Comparison of ENCODE assay signal across 9 cellular contexts in the genomic region with DNA sequence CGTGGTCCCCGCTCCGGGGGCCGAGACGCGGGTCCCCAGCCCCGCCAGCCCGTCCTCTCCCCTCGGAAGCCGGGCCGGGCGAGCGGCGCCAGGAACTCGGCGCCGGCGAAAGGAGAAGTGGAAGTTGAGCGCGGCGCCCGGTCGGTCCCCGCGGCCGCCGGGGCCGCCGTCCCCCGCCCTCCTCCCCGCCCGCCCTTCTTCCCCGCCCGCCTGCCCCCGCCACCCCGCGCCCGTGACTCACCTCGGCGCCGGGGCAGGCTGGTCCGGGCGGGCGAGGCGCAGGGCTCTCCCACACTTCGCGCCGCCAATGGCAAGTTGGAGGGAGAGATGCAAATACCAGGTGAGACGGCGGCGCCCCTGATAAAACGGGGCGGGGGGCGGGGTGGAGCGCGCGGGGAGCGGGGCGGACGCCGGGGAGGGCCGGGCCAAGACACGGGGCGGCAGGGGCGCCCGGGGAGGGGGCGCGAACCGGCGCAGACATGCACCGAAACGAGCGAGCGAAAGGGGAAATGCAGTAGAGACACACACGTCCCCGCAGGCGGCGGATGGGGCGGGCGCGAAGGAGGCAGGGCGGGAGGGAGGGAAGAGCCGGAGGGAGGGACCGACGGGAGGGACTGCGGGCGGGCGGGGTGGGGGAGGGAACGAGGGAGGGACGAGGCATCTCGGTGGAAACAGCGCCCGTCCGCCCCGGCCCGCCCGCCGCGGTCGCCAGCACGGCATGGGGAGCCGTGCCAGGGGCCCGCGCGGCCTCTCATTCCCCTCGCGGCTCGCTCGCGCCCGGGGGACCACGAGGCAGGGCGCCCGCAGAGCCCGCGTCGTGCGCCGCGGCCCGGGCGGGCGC. TPM values are rescaled to one million over a fixed set of nuclear protein-coding genes. Genes with fewer than 3 reads are reported as not detected.
A peak's percentile ranks its signal among the peaks of the same experiment; 100 is the strongest.
DNase-seq lines count a peak whose midpoint lies in the region; ATAC-seq, FAIRE-seq and TF ChIP-seq lines count a peak whose summit lies in the region.
"Had no signal": no experiment of that assay in that cellular context is flagged by ENCODE, and none has a peak within 500 bp of the region (broad histone marks: within the 10 kb centered on the region; RNA-seq: fewer than 3 reads in every experiment).

A gene (minus strand): TSS at position 119 of the 841 bp plus-strand sequence. CDS start 29,167 bp downstream, outside the sequence.

- no peaks in the 10 kb centered on the region for H3K27me3 ChIP-seq in KMS-11 (ENCODE audit: insufficient read depth, low read depth)
- no peaks in the 10 kb centered on the region for H3K27me3 ChIP-seq in body of pancreas
- no peaks in the 10 kb centered on the region for H3K27me3 ChIP-seq in keratinocyte (ENCODE audit: control insufficient read depth, extremely low read depth, insufficient read depth, low read length)

- H3K4me1 ChIP-seq in KMS-11 (ENCODE audit: low read depth, poor library complexity, severe bottlenecking): peaks cover 29% of the 10 kb centered on the region
- H3K4me1 ChIP-seq in body of pancreas: no peaks in the 10 kb centered on the region
- H3K4me1 ChIP-seq in keratinocyte (ENCODE audit: control insufficient read depth, extremely low read depth, insufficient read depth, low read length): peaks cover 32% of the 10 kb centered on the region

- no peaks in the 10 kb centered on the region for H3K79me2 ChIP-seq in KMS-11 (ENCODE audit: insufficient read depth, low read depth)
- H3K79me2 ChIP-seq in keratinocyte (ENCODE audit: control insufficient read depth, insufficient read depth, low read length): peaks cover 39% of the 10 kb centered on the region

- dilution Hi-C loops in keratinocyte (cut with MboI; ENCODE audit: extremely low pct_ligation_motif_present, low sequenced_read_pairs): no loop called here

- H3K9me1 ChIP-seq in keratinocyte (ENCODE audit: control insufficient read depth, extremely low read depth, insufficient read depth, low read length): no peaks in the 10 kb centered on the region

- H3K4me1 Mint-ChIP-seq in CD14-positive monocyte (peaks cover 48% of the 10 kb centered on the region), T-helper 17 cell (peaks cover 15% of the 10 kb centered on the region)

- H3K27me3 Mint-ChIP-seq in CD14-positive monocyte (ENCODE audit: low read depth in 3 of 3) (peaks cover 0 to 9% (median 6%) of the 10 kb centered on the region in 3 donors), T-helper 17 cell (no peaks in the 10 kb centered on the region)

- H3K4me3 Mint-ChIP-seq in CD14-positive monocyte (peak within 1 kb of the TSS; percentile 94 to 98), T-helper 17 cell (peak within 1 kb of the TSS; percentile 95)

- H3K4me3 ChIP-seq in KMS-11 (IDR thresholded peaks at IDR 0.05; ENCODE audit: insufficient read depth, low read depth, low read length) (no peak within 1 kb of the TSS), body of pancreas (peak within 1 kb of the TSS; percentile 2 to 12), keratinocyte (ENCODE audit: control insufficient read depth in 2 of 3, extremely low read depth in 1 of 3, insufficient read depth in 2 of 3, low read depth in 1 of 3, low read length in 3 of 3) (peak within 1 kb of the TSS; percentile 52 to 73 (median 63))

- H2AFZ ChIP-seq in KMS-11 (ENCODE audit: low read depth) (peak within 1 kb of the TSS; percentile 73), keratinocyte (ENCODE audit: control insufficient read depth, low read length) (no peak within 1 kb of the TSS)

- peak within 1 kb of the TSS; percentile 73 for H3K9ac ChIP-seq in KMS-11
- peak within 1 kb of the TSS; percentile 85 for H3K9ac ChIP-seq in keratinocyte (ENCODE audit: control insufficient read depth, extremely low read depth, insufficient read depth, low read length)

- H3K9me3 ChIP-seq in T-helper 17 cell (ENCODE audit: control insufficient read depth, low read length, poor library complexity, severe bottlenecking) (no peaks in the 10 kb centered on the region), body of pancreas (no peaks in the 10 kb centered on the region), keratinocyte (ENCODE audit: control insufficient read depth, low read depth, low read length) (no peaks in the 10 kb centered on the region)

- peak within 1 kb of the TSS; percentile 42; the same call in 1 of the 2 replicates for H3K27ac ChIP-seq in KMS-11
- peak within 1 kb of the TSS in 3 of 4 donors; percentile 36 to 81 (median 40) for H3K27ac ChIP-seq in body of pancreas
- H3K27ac ChIP-seq in keratinocyte (ENCODE audit: control insufficient read depth, insufficient read depth, low read length): peak within 1 kb of the TSS; percentile 76

- no peaks in the 10 kb centered on the region for H4K20me1 ChIP-seq in KMS-11 (ENCODE audit: insufficient read depth)
- peaks cover 6% of the 10 kb centered on the region for H4K20me1 ChIP-seq in keratinocyte (ENCODE audit: control insufficient read depth, extremely low read depth, insufficient read depth, low read length)

- intact Hi-C loops in CD14-positive monocyte (cut with micrococcal nuclease): no loop called here
- intact Hi-C loops in body of pancreas (cut with DNase I): no loop called here

- DNase-seq in CD14-positive monocyte (ENCODE audit: low spot score) (peak; percentile 58), GM19239 (ENCODE audit: insufficient read length, low spot score) (peak; percentile 61), T-helper 17 cell (peak; percentile 29 to 63 (median 54)), body of pancreas (peak; percentile 32 to 60 (median 50)), keratinocyte (ENCODE audit: low read depth, low spot score) (no peak), NCI-H187 treated with DMSO at 0.1 percent for 48 hours (lab: John Stamatoyannopoulos, UW) (no peak)
- DNase-seq in stimulated activated CD4-positive, alpha-beta T cell treated with anti-CD3 and anti-CD28 coated beads, Interleukin-4, amount 100 ng/mL, for 1 hour: peak; percentile 65

- H3K27ac Mint-ChIP-seq in CD14-positive monocyte: peak within 1 kb of the TSS; percentile 94 to 98 (median 95)
- peak within 1 kb of the TSS; percentile 85 for H3K27ac Mint-ChIP-seq in T-helper 17 cell

- ATAC-seq in T-helper 17 cell: peak; percentile 75
- peak; percentile 73 for ATAC-seq in body of pancreas

- WGBS in body of pancreas, 2 donors: 2% methylated on average over 16 of the region's 123 CpGs; no CpG with 5 or more reads in 1 of the 2 donors

- H3K36me3 Mint-ChIP-seq in CD14-positive monocyte: peaks cover 11 to 16% of the 10 kb centered on the region in 2 donors
- peaks cover 2% of the 10 kb centered on the region for H3K36me3 Mint-ChIP-seq in T-helper 17 cell (ENCODE audit: low read depth)

- TF ChIP-seq CTCF in CD14-positive monocyte (IDR thresholded peaks at IDR 0.05) (no peak), KMS-11 (conservative IDR thresholded peaks at IDR 0.05; ENCODE audit: low read depth, low read length) (no peak), body of pancreas (IDR thresholded peaks at IDR 0.05) (no peak), keratinocyte (optimal IDR thresholded peaks at IDR 0.05 in 1 of 3, IDR thresholded peaks at IDR 0.05 in 1 of 3, conservative IDR thresholded peaks at IDR 0.05 in 1 of 3; ENCODE audit: extremely low read depth in 1 of 3, insufficient read depth in 2 of 3, low read length in 3 of 3) (peak in 1 of 3 experiments; percentile 9)

- H3K4me2 ChIP-seq in KMS-11 (peak within 1 kb of the TSS; percentile 29; the same call in 1 of the 2 replicates), keratinocyte (ENCODE audit: control insufficient read depth, extremely low read depth, insufficient read depth, low read depth, low read length) (peak within 1 kb of the TSS; percentile 84)

- FAIRE-seq in GM19239 (lab: Jason Lieb, UNC) (peak; percentile 51), keratinocyte (lab: Jason Lieb, UNC) (no peak)
- FAIRE-seq: TTC549 had no signal

- H3K36me3 ChIP-seq in KMS-11 (ENCODE audit: insufficient read depth) (no peaks in the 10 kb centered on the region), body of pancreas (replicated peaks in 1 of 2; ENCODE audit: insufficient read depth in 1 of 2, low read depth in 2 of 2) (no peaks in the 10 kb centered on the region), keratinocyte (ENCODE audit: control insufficient read depth in 2 of 2, extremely low read depth in 1 of 2, insufficient read depth in 2 of 2, low read length in 2 of 2) (peaks cover 0 to 1% of the 10 kb centered on the region in 2 experiments)

- peaks cover 0 to 8% (median 4%) of the 10 kb centered on the region in 7 donors for H3K9me3 Mint-ChIP-seq in CD14-positive monocyte

- peak in 1 of 3 donors; percentile 29 for TF ChIP-seq POLR2A in body of pancreas (IDR thresholded peaks at IDR 0.05)

RNA-seq across cellular contexts. Expression of the gene that starts here (rescaled TPM):
- polyA plus RNA-seq in CD14-positive monocyte (10 to 100 TPM; 10.4 to 20.5 TPM), keratinocyte (13.7 to 25.6 TPM (median 17.6 TPM) in 3 replicates)
- total RNA-seq in T-helper 17 cell (10 to 100 TPM; 28.4 to 34.6 TPM), body of pancreas (1 to 10 TPM; 1.6 to 3.6 TPM)
- polyA plus RNA-seq in keratinocyte (2011; ENCODE audit: low read depth): 7.0 TPM
- polyA plus RNA-seq in keratinocyte (2011; cell fraction: cytosol; rRNA removed): 23.9 and 24.1 TPM in 2 replicates
- polyA plus RNA-seq in keratinocyte (2011; cell fraction: nucleus; rRNA removed): 22.7 and 22.9 TPM in 2 replicates
- 10.3 and 21.4 TPM in 2 replicates for polyA plus RNA-seq in keratinocyte (2012; ENCODE audit: low replicate concordance)
- polyA minus RNA-seq in keratinocyte: 25.5 to 69.4 TPM (median 32.9 TPM) in 3 replicates
- 24.9 TPM for polyA minus RNA-seq in keratinocyte (2011; cell fraction: cytosol; rRNA and poly(A)+ RNA removed)
- 15.6 and 23.7 TPM in 2 replicates for polyA minus RNA-seq in keratinocyte (2011; cell fraction: nucleus; rRNA and poly(A)+ RNA removed)

Comparison
In these comparisons a context has a peak if more than half of its experiments do, and no peak if none do; other contexts are left out.
1. RNA of the gene that starts here (total RNA-seq): 28.4 to 34.6 TPM in T-helper 17 cell; 1.6 to 3.6 TPM in body of pancreas; every median in the first group is over 4 times any median in the second.
2. DNase-seq: peak in CD14-positive monocyte (single experiment), GM19239 (single experiment), T-helper 17 cell (3 of 3), body of pancreas (4 of 4) and stimulated activated CD4-positive, alpha-beta T cell treated with anti-CD3 and anti-CD28 coated beads, Interleukin-4, amount 100 ng/mL, for 1 hour (single experiment); none in keratinocyte (single experiment) and NCI-H187 treated with DMSO at 0.1 percent for 48 hours (single experiment).
3. Peak in every context shown above with its lines, with median percentiles within 50 percentile points of each other: H3K27ac ChIP-seq.